Comparison of ENCODE assay signal across 18 cellular contexts in the genomic region with DNA sequence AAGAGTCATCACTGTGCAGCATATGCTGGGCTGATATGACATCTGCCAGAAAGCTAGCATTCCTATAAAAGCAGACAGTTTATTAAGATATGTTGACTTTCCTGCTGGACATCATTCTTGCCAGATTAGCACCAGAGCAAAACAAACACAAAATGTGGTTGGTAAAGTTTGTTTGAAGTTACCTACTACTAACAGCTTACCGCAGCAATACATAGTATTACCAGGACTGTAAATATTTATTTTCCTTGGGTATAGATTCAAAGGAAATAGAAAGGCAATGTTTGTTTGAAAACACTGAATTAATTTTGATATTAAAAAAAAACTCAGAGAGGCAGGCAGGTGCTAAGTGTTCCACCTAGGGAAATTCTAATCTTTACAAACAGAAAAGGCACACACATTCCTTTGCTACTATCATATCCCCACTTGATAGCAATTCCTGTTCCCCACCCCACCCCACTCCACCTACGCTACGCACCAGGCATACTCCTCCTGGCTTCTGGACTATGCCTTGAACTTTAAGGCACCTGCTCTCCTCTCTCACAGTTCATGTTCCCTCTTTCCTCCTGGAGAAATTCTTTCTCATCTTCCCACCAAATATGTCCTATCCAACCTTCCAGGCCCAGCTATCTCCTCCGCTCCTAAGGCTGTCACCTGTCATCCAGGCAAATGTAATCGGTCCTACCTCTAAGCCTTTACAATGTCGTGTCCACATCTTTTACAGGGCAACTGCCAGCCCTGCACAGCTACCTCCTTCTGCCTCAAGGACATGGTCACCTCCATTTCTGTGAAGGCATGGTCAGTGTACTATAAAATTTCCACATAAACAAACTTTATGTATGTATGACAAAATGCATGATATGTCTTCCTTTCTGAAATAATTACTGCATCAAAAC. TPM values are rescaled to one million over a fixed set of nuclear protein-coding genes. Genes with fewer than 3 reads are reported as not detected.
A peak's percentile ranks its signal among the peaks of the same experiment; 100 is the strongest.
DNase-seq lines count a peak whose midpoint lies in the region; ATAC-seq and TF ChIP-seq lines count a peak whose summit lies in the region.
"Had no signal": no experiment of that assay in that cellular context is flagged by ENCODE, and none has a peak within 500 bp of the region (broad histone marks: within the 10 kb centered on the region; RNA-seq: fewer than 3 reads in every experiment).

No MANE protein-coding gene starts in this region.

- intact Hi-C loops in Panc1 (cut with micrococcal nuclease; ENCODE audit: unreplicated experiment) (no loop called here), gastrocnemius medialis (cut with DNase I; ENCODE audit: low total_unique reads) (no loop called here)

- TF ChIP-seq CTCF in Panc1 (IDR thresholded peaks at IDR 0.05) = no peak
- TF ChIP-seq CTCF in foreskin keratinocyte (conservative IDR thresholded peaks at IDR 0.05) = no peak
- no peak for TF ChIP-seq CTCF in gastrocnemius medialis (IDR thresholded peaks at IDR 0.05 in 4 of 5, conservative IDR thresholded peaks at IDR 0.05 in 1 of 5)

- no peak for TF ChIP-seq POLR2A in gastrocnemius medialis (IDR thresholded peaks at IDR 0.05)

- peaks cover 96% of the 10 kb centered on the region for H3K4me1 ChIP-seq in Panc1 (ENCODE audit: control insufficient read depth, insufficient read depth, low read length)
- peaks cover 36% of the 10 kb centered on the region for H3K4me1 ChIP-seq in foreskin keratinocyte
- H3K4me1 ChIP-seq in gastrocnemius medialis = peaks cover 82 to 84% of the 10 kb centered on the region in 2 donors

- POLR2A ChIA-PET in Panc1 (lab: Charles Lee) = interaction anchor here (0.8 to 1.6 kb wide), 2 partner anchors 35 to 78 kb away, joined by 3 to 5 read pairs; partner anchors contain the start of gene PTPN14

- H3K36me3 ChIP-seq in Panc1 (ENCODE audit: control insufficient read depth, insufficient read depth, low read length) = no peaks in the 10 kb centered on the region
- H3K36me3 ChIP-seq in gastrocnemius medialis = no peaks in the 10 kb centered on the region

- peak; percentile 91 for DNase-seq in DMS53 treated with DMSO at 0.1 percent for 48 hours (lab: John Stamatoyannopoulos, UW; ENCODE audit: unreplicated experiment)
- DNase-seq in Panc1 (ENCODE audit: low read depth, low spot score) = no peak
- DNase-seq in foreskin keratinocyte = no peak
- DNase-seq in gastrocnemius medialis = no peak
- no peak for DNase-seq in NOMO-1 (lab: John Stamatoyannopoulos, UW; ENCODE audit: unreplicated experiment in 2 of 2)
- no peak for DNase-seq in retina
- DNase-seq in middle frontal gyrus (ENCODE audit: extremely low spot score, low spot score) = no peak
- DNase-seq: activated CD4-positive, alpha-beta memory T cell treated with anti-CD3 and anti-CD28 coated beads for 36 hours; activated naive CD8-positive, alpha-beta T cell treated with anti-CD3 and anti-CD28 coated beads, Interleukin-2, amount 10 ng/mL, durations not matched to agents 7 days and 5 days; activated T-cell treated with anti-CD3 and anti-CD28 coated beads, Interleukin-2, amount 50 U/mL, for 4 hours; central memory CD4-positive, alpha-beta T cell; effector memory CD4-positive, alpha-beta T cell; NCI-H2081 treated with DMSO at 0.1 percent for 48 hours; stimulated activated CD4-positive, alpha-beta T cell treated with anti-CD3 and anti-CD28 coated beads, Interleukin-2, amount 100 ng/mL, for 24 hours; substantia nigra had no signal

- H3K27ac ChIP-seq in Panc1 (ENCODE audit: low read length) = peak overlapping the region; percentile 93
- no peak overlapping the region for H3K27ac ChIP-seq in foreskin keratinocyte
- H3K27ac ChIP-seq in gastrocnemius medialis = peak overlapping the region in 3 of 4 donors; percentile 20 to 59 (median 50)

- ATAC-seq in Panc1 (no peak), foreskin keratinocyte (peak; percentile 18), gastrocnemius medialis (peak in 1 of 2 donors; percentile 41)
- ATAC-seq: activated T-cell treated with anti-CD3 and anti-CD28 coated beads, Interleukin-2, amount 50 U/mL, for 4 hours; natural killer cell treated with Interleukin-12 subunit alpha and Interleukin-12 subunit beta and Interleukin-15 and Interleukin-18, amount 100 ng/mL, for 72 hours; SK-N-SH treated with all-trans-retinoic acid at 6 μM for 48 hours had no signal

- no TSS peak for BruUV-seq in Panc1 (replicated peaks; lab: Mats Ljungman, UMichigan)

- peak overlapping the region; percentile 6 to 22; a peak in 3 of 4 replicates for H3K4me3 ChIP-seq in Panc1 (ENCODE audit: low read depth in 2 of 2, low read length in 2 of 2)
- no peak overlapping the region for H3K4me3 ChIP-seq in gastrocnemius medialis

- in situ Hi-C loops in Panc1 (cut with HindIII; ENCODE audit: low pct_unique_long_range_greater_than_20kb, low sequenced_read_pairs) = no loop called here
- in situ Hi-C loops in gastrocnemius medialis (cut with MboI; ENCODE audit: low sequenced_read_pairs in 4 of 4) = no loop called here

- CTCF ChIA-PET in Panc1 (lab: Charles Lee) = no interaction called here

- H3K27me3 ChIP-seq in Panc1 (ENCODE audit: control insufficient read depth, insufficient read depth, low read length) (no peaks in the 10 kb centered on the region), foreskin keratinocyte (no peaks in the 10 kb centered on the region), gastrocnemius medialis (no peaks in the 10 kb centered on the region)

- H3K9me3 ChIP-seq in Panc1 (ENCODE audit: control insufficient read depth, insufficient read depth, low read depth, low read length) (no peaks in the 10 kb centered on the region), gastrocnemius medialis (no peaks in the 10 kb centered on the region)

RNA-seq across cellular contexts. Expression of gene PTPN14, which starts 34.7 kb away (rescaled TPM):
- total RNA-seq in Panc1 (2021; ENCODE audit: unreplicated experiment) (209 TPM), foreskin keratinocyte (47.6 and 48.2 TPM in 2 replicates), gastrocnemius medialis (10 to 100 TPM; 42.8 to 63.8 (median 50.4) TPM)
- polyA plus RNA-seq in Panc1 (2012; ENCODE audit: insufficient read length) = 50.0 TPM
- 5.0 and 6.2 TPM in 2 replicates for polyA plus RNA-seq in foreskin keratinocyte
- total RNA-seq: B cell had no signal

Comparison
In these comparisons a context has a peak if more than half of its experiments do, and no peak if none do; other contexts are left out.
1. H3K4me3 ChIP-seq: peak in Panc1 (2 of 2); none in gastrocnemius medialis (0 of 4).